15 cellular contexts compared by ENCODE assay signal in the genomic region with DNA sequence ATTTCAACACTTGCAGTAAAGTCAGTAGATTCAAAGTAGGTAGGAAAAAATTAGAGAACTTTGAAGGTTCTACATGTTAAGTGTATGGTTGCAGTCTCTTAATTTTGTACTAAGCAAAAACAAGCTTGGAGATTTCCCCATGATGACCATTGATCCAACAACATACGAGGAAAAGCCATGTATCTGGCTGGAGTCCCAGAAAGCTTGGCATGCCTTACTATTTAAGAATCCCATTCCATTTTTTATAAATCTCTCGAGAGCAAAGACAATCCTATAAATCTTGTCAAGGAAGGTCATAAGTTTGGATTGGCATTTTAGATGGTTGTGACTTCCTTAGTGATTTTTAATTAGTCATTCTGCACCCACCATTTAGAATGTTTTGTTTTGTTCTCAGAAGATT.
"Had no signal": no experiment of that assay in that cellular context is flagged by ENCODE, and none has a peak within 500 bp of the region (broad histone marks: within the 10 kb centered on the region; RNA-seq: fewer than 3 reads in every experiment).

No MANE protein-coding gene starts in this region.

- H3K27me3 Mint-ChIP-seq: activated naive CD4-positive, alpha-beta T cell treated with anti-CD3 and anti-CD28 coated beads, Interleukin-2, amount 50 U/mL, for 24 hours; stimulated activated memory B cell treated with anti-CD40 and anti-IgM and Interleukin-4, amounts not matched to agents 10 μg/mL and 1 μg/mL and 100 μg/mL, for 72 hours had no signal

- H3K4me3 Mint-ChIP-seq: activated naive CD4-positive, alpha-beta T cell treated with anti-CD3 and anti-CD28 coated beads, Interleukin-2, amount 50 U/mL, for 24 hours; neural crest cell; stimulated activated memory B cell treated with anti-CD40 and anti-IgM and Interleukin-4, amounts not matched to agents 10 μg/mL and 1 μg/mL and 100 μg/mL, for 72 hours had no signal

- H3K4me3 ChIP-seq: tibial nerve, vagina had no signal

- ATAC-seq: activated CD4-positive, CD25-positive, alpha-beta regulatory T cell treated with anti-CD3 and anti-CD28 coated beads, Interleukin-2, amount 50 U/mL, for 24 hours; esophagus mucosa; stimulated activated memory B cell treated with anti-CD40 and anti-IgM and Interleukin-4, amounts not matched to agents 10 μg/mL and 1 μg/mL and 100 μg/mL, for 72 hours had no signal

- H3K4me1 Mint-ChIP-seq: activated naive CD4-positive, alpha-beta T cell treated with anti-CD3 and anti-CD28 coated beads, Interleukin-2, amount 50 U/mL, for 24 hours; neural crest cell; stimulated activated memory B cell treated with anti-CD40 and anti-IgM and Interleukin-4, amounts not matched to agents 10 μg/mL and 1 μg/mL and 100 μg/mL, for 72 hours had no signal

- H3K27ac Mint-ChIP-seq: activated naive CD4-positive, alpha-beta T cell treated with anti-CD3 and anti-CD28 coated beads, Interleukin-2, amount 50 U/mL, for 24 hours; stimulated activated memory B cell treated with anti-CD40 and anti-IgM and Interleukin-4, amounts not matched to agents 10 μg/mL and 1 μg/mL and 100 μg/mL, for 72 hours had no signal

- H3K27ac ChIP-seq: parathyroid adenoma, tibial nerve, vagina had no signal

- DNase-seq: activated T-cell treated with anti-CD3 and anti-CD28 coated beads, Interleukin-2, amount 50 U/mL, for 1 hour; cerebellar nuclear complex; foreskin melanocyte; head of caudate nucleus; retina; small intestine; T-helper 2 cell had no signal

- H3K36me3 Mint-ChIP-seq: activated naive CD4-positive, alpha-beta T cell treated with anti-CD3 and anti-CD28 coated beads, Interleukin-2, amount 50 U/mL, for 24 hours; stimulated activated memory B cell treated with anti-CD40 and anti-IgM and Interleukin-4, amounts not matched to agents 10 μg/mL and 1 μg/mL and 100 μg/mL, for 72 hours had no signal

- H3K9me3 Mint-ChIP-seq: activated naive CD4-positive, alpha-beta T cell treated with anti-CD3 and anti-CD28 coated beads, Interleukin-2, amount 50 U/mL, for 24 hours; neural crest cell; stimulated activated memory B cell treated with anti-CD40 and anti-IgM and Interleukin-4, amounts not matched to agents 10 μg/mL and 1 μg/mL and 100 μg/mL, for 72 hours had no signal
